In the genomic region with DNA sequence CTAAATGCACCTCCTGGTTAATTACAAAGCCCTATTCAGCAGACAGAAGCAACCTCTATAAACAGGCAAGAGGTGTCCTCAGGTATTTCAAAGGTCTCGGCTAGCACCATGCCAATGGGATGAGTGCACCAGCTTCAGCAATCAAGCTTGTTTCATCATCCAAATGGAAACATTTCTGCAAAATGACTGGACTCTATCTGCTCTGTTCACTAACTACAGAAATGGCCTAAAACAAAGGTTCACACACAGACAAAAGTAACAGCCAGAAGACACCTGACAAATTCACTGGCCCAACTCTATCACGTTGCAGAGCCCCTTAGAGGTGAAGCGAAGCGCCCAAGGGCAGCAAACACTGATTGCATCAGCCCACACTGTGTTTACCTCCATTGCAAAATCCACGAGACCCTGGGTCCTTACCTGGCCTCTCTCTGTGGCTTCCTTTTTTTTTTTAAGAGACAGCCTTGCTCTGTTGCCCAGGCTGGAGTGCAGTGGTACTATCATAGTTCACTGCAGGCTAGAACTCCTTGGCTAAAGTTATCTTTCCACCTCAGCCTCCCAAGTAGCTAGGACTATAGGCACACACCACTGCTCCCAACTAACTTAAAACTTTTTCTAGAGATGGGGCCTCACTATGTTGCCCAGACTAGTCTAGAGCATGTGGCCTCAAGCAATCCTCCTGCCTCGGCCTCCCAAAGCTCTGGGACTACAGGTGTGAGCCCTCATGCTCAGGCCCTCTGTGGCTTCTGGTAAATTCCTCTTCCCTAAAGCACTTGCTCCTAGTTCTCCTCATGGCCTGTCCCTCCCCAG, we compare ENCODE assay signal across 1 cellular context.
TF ChIP-seq lines count a peak whose summit lies in the region.

No MANE protein-coding gene starts in this region.

TF ChIP-seq in HepG2, 621 proteins besides CTCF, POLR2A, EP300 and RAD21 (continued from another document and continues in another):
- TF ChIP-seq, protein P1, sequence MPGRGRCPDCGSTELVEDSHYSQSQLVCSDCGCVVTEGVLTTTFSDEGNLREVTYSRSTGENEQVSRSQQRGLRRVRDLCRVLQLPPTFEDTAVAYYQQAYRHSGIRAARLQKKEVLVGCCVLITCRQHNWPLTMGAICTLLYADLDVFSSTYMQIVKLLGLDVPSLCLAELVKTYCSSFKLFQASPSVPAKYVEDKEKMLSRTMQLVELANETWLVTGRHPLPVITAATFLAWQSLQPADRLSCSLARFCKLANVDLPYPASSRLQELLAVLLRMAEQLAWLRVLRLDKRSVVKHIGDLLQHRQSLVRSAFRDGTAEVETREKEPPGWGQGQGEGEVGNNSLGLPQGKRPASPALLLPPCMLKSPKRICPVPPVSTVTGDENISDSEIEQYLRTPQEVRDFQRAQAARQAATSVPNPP (CRISPR knock-in tag; IDR thresholded peaks at IDR 0.05) = 0 out of 2 replicates have a peak, but pooled peaks have one; percentile 22
- TF ChIP-seq YEATS2 (CRISPR knock-in tag; IDR thresholded peaks at IDR 0.05; ENCODE audit: borderline replicate concordance) (no peak), ISL2 (CRISPR knock-in tag; IDR thresholded peaks at IDR 0.05) (peak; percentile 94), MAF1 (CRISPR knock-in tag; IDR thresholded peaks at IDR 0.05; ENCODE audit: borderline replicate concordance) (no peak), DPF2 (CRISPR knock-in tag; IDR thresholded peaks at IDR 0.05; ENCODE audit: borderline replicate concordance, low read depth) (peak; percentile 88), ZNF12 (CRISPR knock-in tag; IDR thresholded peaks at IDR 0.05) (peak; percentile 66; the same call in 1 of the 2 replicates), NFIB (CRISPR knock-in tag; IDR thresholded peaks at IDR 0.05; ENCODE audit: borderline replicate concordance) (no peak), AGO2 (optimal IDR thresholded peaks at IDR 0.05; ENCODE audit: low read depth, low read length) (no peak), ZNF337 (CRISPR knock-in tag; IDR thresholded peaks at IDR 0.05; ENCODE audit: borderline replicate concordance, low read depth) (peak; percentile 78; the same call in 1 of the 2 replicates), RBM39 (IDR thresholded peaks at IDR 0.05; ENCODE audit: low read depth, low read length, poor library complexity, severe bottlenecking) (no peak), TSC22D2 (CRISPR knock-in tag; IDR thresholded peaks at IDR 0.05; ENCODE audit: borderline replicate concordance) (peak; percentile 50; the same call in 1 of the 2 replicates), FOXK1 (CRISPR knock-in tag; IDR thresholded peaks at IDR 0.05; ENCODE audit: borderline replicate concordance, low read depth) (peak; percentile 98), HOXD1 (CRISPR knock-in tag; IDR thresholded peaks at IDR 0.05) (peak; percentile 67; the same call in 1 of the 2 replicates), FOXA1 (IDR thresholded peaks at IDR 0.05) (no peak), FOXA1 (CRISPR knock-in tag; IDR thresholded peaks at IDR 0.05) (peak; percentile 97), BCL6 (CRISPR knock-in tag; IDR thresholded peaks at IDR 0.05) (peak; percentile 90), ZFY (CRISPR knock-in tag; IDR thresholded peaks at IDR 0.05) (no peak), ZNF839 (CRISPR knock-in tag; IDR thresholded peaks at IDR 0.05; ENCODE audit: borderline replicate concordance) (no peak), NCOR1 (IDR thresholded peaks at IDR 0.05; ENCODE audit: borderline replicate concordance, low read length) (peak; percentile 76; the same call in 1 of the 2 replicates), SMARCE1 (IDR thresholded peaks at IDR 0.05; ENCODE audit: borderline replicate concordance) (no peak), BHLHE40 (IDR thresholded peaks at IDR 0.05; ENCODE audit: low read length) (peak; percentile 91), EEA1 (CRISPR knock-in tag; IDR thresholded peaks at IDR 0.05; ENCODE audit: borderline replicate concordance) (no peak), ZNF317 (CRISPR knock-in tag; IDR thresholded peaks at IDR 0.05) (peak; percentile 61; the same call in 1 of the 2 replicates), KDM5A (IDR thresholded peaks at IDR 0.05; ENCODE audit: borderline replicate concordance, low read length) (no peak; the same call in 1 of the 2 replicates), HDAC6 (IDR thresholded peaks at IDR 0.05; ENCODE audit: low read depth, low read length) (no peak), NFYC (CRISPR knock-in tag; IDR thresholded peaks at IDR 0.05) (no peak), MLLT10 (CRISPR knock-in tag; IDR thresholded peaks at IDR 0.05) (no peak), KLF16 (CRISPR knock-in tag; IDR thresholded peaks at IDR 0.05) (peak in 1 of 2 experiments; percentile 96; a peak in 2 of 4 replicates), SRSF1 (optimal IDR thresholded peaks at IDR 0.05; ENCODE audit: low read depth, low read length) (no peak), ZNF510 (CRISPR knock-in tag; IDR thresholded peaks at IDR 0.05; ENCODE audit: low read depth) (no peak), PRMT3 (CRISPR knock-in tag; IDR thresholded peaks at IDR 0.05; ENCODE audit: borderline replicate concordance, low read depth) (0 out of 2 replicates have a peak, but pooled peaks have one; percentile 22), NKX3-1 (CRISPR knock-in tag; IDR thresholded peaks at IDR 0.05) (no peak), ZNF570 (CRISPR knock-in tag; IDR thresholded peaks at IDR 0.05; ENCODE audit: borderline replicate concordance) (no peak), ZNF674 (CRISPR knock-in tag; IDR thresholded peaks at IDR 0.05; ENCODE audit: low read depth) (no peak)
- TF ChIP-seq, protein P2, sequence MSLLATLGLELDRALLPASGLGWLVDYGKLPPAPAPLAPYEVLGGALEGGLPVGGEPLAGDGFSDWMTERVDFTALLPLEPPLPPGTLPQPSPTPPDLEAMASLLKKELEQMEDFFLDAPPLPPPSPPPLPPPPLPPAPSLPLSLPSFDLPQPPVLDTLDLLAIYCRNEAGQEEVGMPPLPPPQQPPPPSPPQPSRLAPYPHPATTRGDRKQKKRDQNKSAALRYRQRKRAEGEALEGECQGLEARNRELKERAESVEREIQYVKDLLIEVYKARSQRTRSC (CRISPR knock-in tag; IDR thresholded peaks at IDR 0.05; ENCODE audit: low read depth) = no peak
- TF ChIP-seq, protein P3, sequence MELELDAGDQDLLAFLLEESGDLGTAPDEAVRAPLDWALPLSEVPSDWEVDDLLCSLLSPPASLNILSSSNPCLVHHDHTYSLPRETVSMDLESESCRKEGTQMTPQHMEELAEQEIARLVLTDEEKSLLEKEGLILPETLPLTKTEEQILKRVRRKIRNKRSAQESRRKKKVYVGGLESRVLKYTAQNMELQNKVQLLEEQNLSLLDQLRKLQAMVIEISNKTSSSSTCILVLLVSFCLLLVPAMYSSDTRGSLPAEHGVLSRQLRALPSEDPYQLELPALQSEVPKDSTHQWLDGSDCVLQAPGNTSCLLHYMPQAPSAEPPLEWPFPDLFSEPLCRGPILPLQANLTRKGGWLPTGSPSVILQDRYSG (CRISPR knock-in tag; IDR thresholded peaks at IDR 0.05) = no peak
- TF ChIP-seq, protein P4, sequence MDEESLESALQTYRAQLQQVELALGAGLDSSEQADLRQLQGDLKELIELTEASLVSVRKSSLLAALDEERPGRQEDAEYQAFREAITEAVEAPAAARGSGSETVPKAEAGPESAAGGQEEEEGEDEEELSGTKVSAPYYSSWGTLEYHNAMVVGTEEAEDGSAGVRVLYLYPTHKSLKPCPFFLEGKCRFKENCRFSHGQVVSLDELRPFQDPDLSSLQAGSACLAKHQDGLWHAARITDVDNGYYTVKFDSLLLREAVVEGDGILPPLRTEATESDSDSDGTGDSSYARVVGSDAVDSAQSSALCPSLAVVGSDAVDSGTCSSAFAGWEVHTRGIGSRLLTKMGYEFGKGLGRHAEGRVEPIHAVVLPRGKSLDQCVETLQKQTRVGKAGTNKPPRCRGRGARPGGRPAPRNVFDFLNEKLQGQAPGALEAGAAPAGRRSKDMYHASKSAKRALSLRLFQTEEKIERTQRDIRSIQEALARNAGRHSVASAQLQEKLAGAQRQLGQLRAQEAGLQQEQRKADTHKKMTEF (CRISPR knock-in tag; IDR thresholded peaks at IDR 0.05) = peak; percentile 92
- TF ChIP-seq, protein P5, sequence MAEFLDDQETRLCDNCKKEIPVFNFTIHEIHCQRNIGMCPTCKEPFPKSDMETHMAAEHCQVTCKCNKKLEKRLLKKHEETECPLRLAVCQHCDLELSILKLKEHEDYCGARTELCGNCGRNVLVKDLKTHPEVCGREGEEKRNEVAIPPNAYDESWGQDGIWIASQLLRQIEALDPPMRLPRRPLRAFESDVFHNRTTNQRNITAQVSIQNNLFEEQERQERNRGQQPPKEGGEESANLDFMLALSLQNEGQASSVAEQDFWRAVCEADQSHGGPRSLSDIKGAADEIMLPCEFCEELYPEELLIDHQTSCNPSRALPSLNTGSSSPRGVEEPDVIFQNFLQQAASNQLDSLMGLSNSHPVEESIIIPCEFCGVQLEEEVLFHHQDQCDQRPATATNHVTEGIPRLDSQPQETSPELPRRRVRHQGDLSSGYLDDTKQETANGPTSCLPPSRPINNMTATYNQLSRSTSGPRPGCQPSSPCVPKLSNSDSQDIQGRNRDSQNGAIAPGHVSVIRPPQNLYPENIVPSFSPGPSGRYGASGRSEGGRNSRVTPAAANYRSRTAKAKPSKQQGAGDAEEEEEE (CRISPR knock-in tag; IDR thresholded peaks at IDR 0.05; ENCODE audit: borderline replicate concordance) = 0 out of 2 replicates have a peak, but pooled peaks have one; percentile 22
- TF ChIP-seq, protein P6, sequence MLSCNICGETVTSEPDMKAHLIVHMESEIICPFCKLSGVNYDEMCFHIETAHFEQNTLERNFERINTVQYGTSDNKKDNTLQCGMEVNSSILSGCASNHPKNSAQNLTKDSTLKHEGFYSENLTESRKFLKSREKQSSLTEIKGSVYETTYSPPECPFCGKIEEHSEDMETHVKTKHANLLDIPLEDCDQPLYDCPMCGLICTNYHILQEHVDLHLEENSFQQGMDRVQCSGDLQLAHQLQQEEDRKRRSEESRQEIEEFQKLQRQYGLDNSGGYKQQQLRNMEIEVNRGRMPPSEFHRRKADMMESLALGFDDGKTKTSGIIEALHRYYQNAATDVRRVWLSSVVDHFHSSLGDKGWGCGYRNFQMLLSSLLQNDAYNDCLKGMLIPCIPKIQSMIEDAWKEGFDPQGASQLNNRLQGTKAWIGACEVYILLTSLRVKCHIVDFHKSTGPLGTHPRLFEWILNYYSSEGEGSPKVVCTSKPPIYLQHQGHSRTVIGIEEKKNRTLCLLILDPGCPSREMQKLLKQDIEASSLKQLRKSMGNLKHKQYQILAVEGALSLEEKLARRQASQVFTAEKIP (CRISPR knock-in tag; IDR thresholded peaks at IDR 0.05; ENCODE audit: borderline replicate concordance) = no peak
- TF ChIP-seq, protein P7, sequence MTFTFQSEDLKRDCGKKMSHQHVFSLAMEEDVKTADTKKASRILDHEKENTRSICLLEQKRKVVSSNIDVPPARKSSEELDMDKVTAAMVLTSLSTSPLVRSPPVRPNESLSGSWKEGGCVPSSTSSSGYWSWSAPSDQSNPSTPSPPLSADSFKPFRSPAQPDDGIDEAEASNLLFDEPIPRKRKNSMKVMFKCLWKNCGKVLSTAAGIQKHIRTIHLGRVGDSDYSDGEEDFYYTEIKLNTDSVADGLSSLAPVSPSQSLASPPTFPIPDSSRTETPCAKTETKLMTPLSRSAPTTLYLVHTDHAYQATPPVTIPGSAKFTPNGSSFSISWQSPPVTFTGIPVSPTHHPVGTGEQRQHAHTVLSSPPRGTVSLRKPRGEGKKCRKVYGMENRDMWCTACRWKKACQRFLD (CRISPR knock-in tag; IDR thresholded peaks at IDR 0.05; ENCODE audit: borderline replicate concordance) = no peak
- TF ChIP-seq, protein P8, sequence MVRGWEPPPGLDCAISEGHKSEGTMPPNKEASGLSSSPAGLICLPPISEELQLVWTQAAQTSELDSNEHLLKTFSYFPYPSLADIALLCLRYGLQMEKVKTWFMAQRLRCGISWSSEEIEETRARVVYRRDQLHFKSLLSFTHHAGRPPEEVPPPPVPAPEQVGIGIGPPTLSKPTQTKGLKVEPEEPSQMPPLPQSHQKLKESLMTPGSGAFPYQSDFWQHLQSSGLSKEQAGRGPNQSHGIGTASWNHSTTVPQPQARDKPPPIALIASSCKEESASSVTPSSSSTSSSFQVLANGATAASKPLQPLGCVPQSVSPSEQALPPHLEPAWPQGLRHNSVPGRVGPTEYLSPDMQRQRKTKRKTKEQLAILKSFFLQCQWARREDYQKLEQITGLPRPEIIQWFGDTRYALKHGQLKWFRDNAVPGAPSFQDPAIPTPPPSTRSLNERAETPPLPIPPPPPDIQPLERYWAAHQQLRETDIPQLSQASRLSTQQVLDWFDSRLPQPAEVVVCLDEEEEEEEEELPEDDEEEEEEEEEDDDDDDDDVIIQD (CRISPR knock-in tag; IDR thresholded peaks at IDR 0.05; ENCODE audit: low read depth) = no peak; the same call in 1 of the 2 replicates
- TF ChIP-seq, protein P9, sequence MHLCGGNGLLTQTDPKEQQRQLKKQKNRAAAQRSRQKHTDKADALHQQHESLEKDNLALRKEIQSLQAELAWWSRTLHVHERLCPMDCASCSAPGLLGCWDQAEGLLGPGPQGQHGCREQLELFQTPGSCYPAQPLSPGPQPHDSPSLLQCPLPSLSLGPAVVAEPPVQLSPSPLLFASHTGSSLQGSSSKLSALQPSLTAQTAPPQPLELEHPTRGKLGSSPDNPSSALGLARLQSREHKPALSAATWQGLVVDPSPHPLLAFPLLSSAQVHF (CRISPR knock-in tag; IDR thresholded peaks at IDR 0.05) = no peak
- TF ChIP-seq, protein P10, sequence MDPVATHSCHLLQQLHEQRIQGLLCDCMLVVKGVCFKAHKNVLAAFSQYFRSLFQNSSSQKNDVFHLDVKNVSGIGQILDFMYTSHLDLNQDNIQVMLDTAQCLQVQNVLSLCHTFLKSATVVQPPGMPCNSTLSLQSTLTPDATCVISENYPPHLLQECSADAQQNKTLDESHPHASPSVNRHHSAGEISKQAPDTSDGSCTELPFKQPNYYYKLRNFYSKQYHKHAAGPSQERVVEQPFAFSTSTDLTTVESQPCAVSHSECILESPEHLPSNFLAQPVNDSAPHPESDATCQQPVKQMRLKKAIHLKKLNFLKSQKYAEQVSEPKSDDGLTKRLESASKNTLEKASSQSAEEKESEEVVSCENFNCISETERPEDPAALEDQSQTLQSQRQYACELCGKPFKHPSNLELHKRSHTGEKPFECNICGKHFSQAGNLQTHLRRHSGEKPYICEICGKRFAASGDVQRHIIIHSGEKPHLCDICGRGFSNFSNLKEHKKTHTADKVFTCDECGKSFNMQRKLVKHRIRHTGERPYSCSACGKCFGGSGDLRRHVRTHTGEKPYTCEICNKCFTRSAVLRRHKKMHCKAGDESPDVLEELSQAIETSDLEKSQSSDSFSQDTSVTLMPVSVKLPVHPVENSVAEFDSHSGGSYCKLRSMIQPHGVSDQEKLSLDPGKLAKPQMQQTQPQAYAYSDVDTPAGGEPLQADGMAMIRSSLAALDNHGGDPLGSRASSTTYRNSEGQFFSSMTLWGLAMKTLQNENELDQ (CRISPR knock-in tag; IDR thresholded peaks at IDR 0.05; ENCODE audit: borderline replicate concordance) = peak; percentile 41; the same call in 1 of the 2 replicates
- TF ChIP-seq, protein P11, sequence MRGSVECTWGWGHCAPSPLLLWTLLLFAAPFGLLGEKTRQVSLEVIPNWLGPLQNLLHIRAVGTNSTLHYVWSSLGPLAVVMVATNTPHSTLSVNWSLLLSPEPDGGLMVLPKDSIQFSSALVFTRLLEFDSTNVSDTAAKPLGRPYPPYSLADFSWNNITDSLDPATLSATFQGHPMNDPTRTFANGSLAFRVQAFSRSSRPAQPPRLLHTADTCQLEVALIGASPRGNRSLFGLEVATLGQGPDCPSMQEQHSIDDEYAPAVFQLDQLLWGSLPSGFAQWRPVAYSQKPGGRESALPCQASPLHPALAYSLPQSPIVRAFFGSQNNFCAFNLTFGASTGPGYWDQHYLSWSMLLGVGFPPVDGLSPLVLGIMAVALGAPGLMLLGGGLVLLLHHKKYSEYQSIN (CRISPR knock-in tag; IDR thresholded peaks at IDR 0.05; ENCODE audit: borderline replicate concordance) = no peak
- TF ChIP-seq, protein P12, sequence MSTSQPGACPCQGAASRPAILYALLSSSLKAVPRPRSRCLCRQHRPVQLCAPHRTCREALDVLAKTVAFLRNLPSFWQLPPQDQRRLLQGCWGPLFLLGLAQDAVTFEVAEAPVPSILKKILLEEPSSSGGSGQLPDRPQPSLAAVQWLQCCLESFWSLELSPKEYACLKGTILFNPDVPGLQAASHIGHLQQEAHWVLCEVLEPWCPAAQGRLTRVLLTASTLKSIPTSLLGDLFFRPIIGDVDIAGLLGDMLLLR (CRISPR knock-in tag; IDR thresholded peaks at IDR 0.05) = 0 out of 2 replicates have a peak, but pooled peaks have one; percentile 19
